Comparison of ENCODE assay signal across 1 cellular context in genomic region chr9:38060688-38061087, GRCh38.
TF ChIP-seq lines count a peak whose summit lies in the region.

No MANE protein-coding gene starts in this region.

TF ChIP-seq in IMR-90, 13 proteins besides CTCF, POLR2A, EP300 and RAD21:
- TF ChIP-seq BHLHE40 (IDR thresholded peaks at IDR 0.05; ENCODE audit: low read depth, low read length), result no peak
- TF ChIP-seq MAZ (IDR thresholded peaks at IDR 0.05; ENCODE audit: borderline replicate concordance, low read depth, low read length), result no peak
- no peak for TF ChIP-seq CEBPB (IDR thresholded peaks at IDR 0.05; ENCODE audit: low read depth, low read length)
